Comparison of ENCODE assay signal across 1 cellular context in genomic region chr19:12943437-12944044, GRCh38.
TF ChIP-seq lines count a peak whose summit lies in the region.

No MANE protein-coding gene starts in this region.

TF ChIP-seq in HEK293, 187 proteins besides CTCF, POLR2A, EP300 and RAD21 (continued from another document):
- no peak for TF ChIP-seq ZBTB11 (tag by site-specific recombination; conservative IDR thresholded peaks at IDR 0.05; ENCODE audit: low read depth)
- TF ChIP-seq ZNF112 (tag by site-specific recombination; IDR thresholded peaks at IDR 0.05), result no peak
- TF ChIP-seq ZNF26 (tag by site-specific recombination; IDR thresholded peaks at IDR 0.05), result no peak
- TF ChIP-seq ZSCAN23 (tag by site-specific recombination; IDR thresholded peaks at IDR 0.05), result no peak
- TF ChIP-seq REST (tag by site-specific recombination; IDR thresholded peaks at IDR 0.05), result no peak
- peak; percentile 100 for TF ChIP-seq ZNF513 (tag by site-specific recombination; IDR thresholded peaks at IDR 0.05)
